In genomic region chr7:30667172-30667571, GRCh38 we compare ENCODE assay signal across 9 cellular contexts. TPM values are rescaled to one million over a fixed set of nuclear protein-coding genes. Genes with fewer than 3 reads are reported as not detected.
"Had no signal": no experiment of that assay in that cellular context is flagged by ENCODE, and none has a peak within 500 bp of the region (broad histone marks: within the 10 kb centered on the region; RNA-seq: fewer than 3 reads in every experiment).

No MANE protein-coding gene starts in this region.

- DNase-seq: GDM1, GF-D8 had no signal

- H3K4me3 ChIP-seq: GM12878 had no signal

- ATAC-seq: GM12878 had no signal

- FAIRE-seq: G401.6, GM12878, GM12891, GM12892, GM18507, GM19239 had no signal

RNA-seq across cellular contexts. Expression of gene CRHR2, which starts 15.1 kb away (rescaled TPM):
- total RNA-seq: G401, GM12878 had no signal
- polyA plus RNA-seq: GM12878 had no signal
